1 cellular context compared by ENCODE assay signal in the genomic region with DNA sequence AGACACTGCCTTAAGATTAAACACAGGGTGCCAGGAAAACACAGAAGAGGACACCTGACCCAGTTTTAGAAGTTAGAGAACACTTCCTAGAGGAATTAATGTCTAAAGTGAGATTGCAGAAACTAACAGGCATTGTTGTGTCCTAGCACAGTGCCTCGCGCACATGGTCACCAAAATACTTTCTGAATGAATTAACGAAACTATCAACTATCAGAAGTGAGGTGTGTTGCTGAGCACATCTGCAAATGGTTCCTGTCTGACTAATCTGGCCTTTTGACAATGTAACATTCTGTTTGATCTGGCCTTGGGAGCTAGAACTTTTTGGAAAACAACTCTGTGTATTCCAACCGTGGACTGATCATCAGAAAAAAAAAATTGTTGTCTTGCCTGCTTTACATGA.
TF ChIP-seq lines count a peak whose summit lies in the region.

No MANE protein-coding gene starts in this region.

TF ChIP-seq in H1, 55 proteins besides CTCF, POLR2A, EP300 and RAD21 (continued from another document):
- TF ChIP-seq, protein P1, sequence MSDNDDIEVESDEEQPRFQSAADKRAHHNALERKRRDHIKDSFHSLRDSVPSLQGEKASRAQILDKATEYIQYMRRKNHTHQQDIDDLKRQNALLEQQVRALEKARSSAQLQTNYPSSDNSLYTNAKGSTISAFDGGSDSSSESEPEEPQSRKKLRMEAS (IDR thresholded peaks at IDR 0.05) = no peak
- TF ChIP-seq BRCA1 (IDR thresholded peaks at IDR 0.05; ENCODE audit: low read depth, low read length) = no peak
- TF ChIP-seq SP2 (IDR thresholded peaks at IDR 0.05; ENCODE audit: low read length) = no peak
- no peak for TF ChIP-seq NANOG (IDR thresholded peaks at IDR 0.05; ENCODE audit: insufficient read depth, low read depth, low read length, poor library complexity, severe bottlenecking)
- no peak for TF ChIP-seq KDM5A (IDR thresholded peaks at IDR 0.05; ENCODE audit: low read length)
